ENCODE assay signal across 27 cellular contexts in genomic region chr13:110893571-110893970, GRCh38.
"Had no signal": no experiment of that assay in that cellular context is flagged by ENCODE, and none has a peak within 500 bp of the region (broad histone marks: within the 10 kb centered on the region; RNA-seq: fewer than 3 reads in every experiment).

No MANE protein-coding gene starts in this region.

- H3K9me3 ChIP-seq: ascending aorta, colonic mucosa, esophagus muscularis mucosa, left lung, right atrium auricular region, tibial nerve had no signal

- H3K36me3 ChIP-seq: colonic mucosa, neural progenitor cell had no signal

- H3K4me1 ChIP-seq: ascending aorta, colonic mucosa, left lung, parathyroid adenoma had no signal

- H3K27me3 Mint-ChIP-seq: effector memory CD8-positive, alpha-beta T cell; T-cell had no signal

- H3K9ac ChIP-seq: neural progenitor cell, parathyroid adenoma had no signal

- H3K27ac ChIP-seq: ascending aorta, cardiac muscle cell, colonic mucosa, esophagus muscularis mucosa, left lung, neural progenitor cell, parathyroid adenoma, right atrium auricular region, tibial nerve had no signal

- H3K27me3 ChIP-seq: ascending aorta, cardiac muscle cell, colonic mucosa, esophagus muscularis mucosa, left lung, neural progenitor cell, right atrium auricular region, tibial nerve had no signal

- H3K4me2 ChIP-seq: neural progenitor cell had no signal

- DNase-seq: activated CD4-positive, alpha-beta T cell treated with anti-CD3 and anti-CD28 coated beads for 4 hours; activated CD4-positive, alpha-beta T cell treated with anti-CD3 and anti-CD28 coated beads, Interleukin-2, amount 50 U/mL, for 4 hours; activated naive CD4-positive, alpha-beta T cell; activated T-cell treated with anti-CD3 and anti-CD28 coated beads, Interleukin-2, amount 50 U/mL, for 48 hours; cerebellar nuclear complex; colonic mucosa; effector memory CD8-positive, alpha-beta T cell; foreskin melanocyte; left lung; mesendoderm; natural killer cell; occipital lobe; stimulated activated CD4-positive, alpha-beta T cell treated with anti-CD3 and anti-CD28 coated beads, Interleukin-15, amount 100 ng/mL, for 24 hours; stimulated activated CD4-positive, alpha-beta T cell treated with anti-CD3 and anti-CD28 coated beads, Interleukin-2, amount 100 ng/mL, for 24 hours; stimulated activated naive CD4-positive, alpha-beta T cell; T-cell had no signal

- H3K27ac Mint-ChIP-seq: brain; neural progenitor cell; T-helper 2 cell treated with Interferon-gamma antibody and Interleukin-4, amounts not matched to agents 5 μg/mL and 100 μg/mL, for 36 hours had no signal

- H2AFZ ChIP-seq: neural progenitor cell, parathyroid adenoma had no signal

- ATAC-seq: activated naive CD4-positive, alpha-beta T cell treated with anti-CD3 and anti-CD28 coated beads, Interleukin-2, amount 50 U/mL, for 72 hours; effector memory CD8-positive, alpha-beta T cell; natural killer cell; T-cell had no signal

- H3K9me3 Mint-ChIP-seq: activated naive CD4-positive, alpha-beta T cell treated with anti-CD3 and anti-CD28 coated beads, Interleukin-2, amount 50 U/mL, for 72 hours; brain; effector memory CD8-positive, alpha-beta T cell; natural killer cell; neural progenitor cell; T-cell; T-helper 2 cell treated with Interferon-gamma antibody and Interleukin-4, amounts not matched to agents 5 μg/mL and 100 μg/mL, for 36 hours had no signal

- H3K4me3 ChIP-seq: ascending aorta, cardiac muscle cell, colonic mucosa, esophagus muscularis mucosa, left lung, lung, neural progenitor cell, right atrium auricular region, tibial nerve had no signal

- H3K4me3 Mint-ChIP-seq: brain; effector memory CD8-positive, alpha-beta T cell; natural killer cell; neural progenitor cell; T-cell; T-helper 2 cell treated with Interferon-gamma antibody and Interleukin-4, amounts not matched to agents 5 μg/mL and 100 μg/mL, for 36 hours had no signal
